Comparison of ENCODE assay signal across 8 cellular contexts in genomic region chr19:55385236-55385748, GRCh38. TPM values are rescaled to one million over a fixed set of nuclear protein-coding genes. Genes with fewer than 3 reads are reported as not detected.
DNase-seq lines count a peak whose midpoint lies in the region; ATAC-seq and TF ChIP-seq lines count a peak whose summit lies in the region.

No MANE protein-coding gene starts in this region.

- H3K27me3 Mint-ChIP-seq in T-cell, result no peaks in the 10 kb centered on the region
- peaks cover 7% of the 10 kb centered on the region for H3K27me3 Mint-ChIP-seq in type B pancreatic cell

- H3K4me3 Mint-ChIP-seq in T-cell, result peak overlapping the region; percentile 98 to 100 (median 98)
- peak overlapping the region; percentile 100 for H3K4me3 Mint-ChIP-seq in type B pancreatic cell

- CTCF ChIA-PET in T-cell (lab: Charles Lee), result interaction anchor here in 1 of 2 donors (2.1 kb wide), 1 partner anchor 46 kb away, joined by 9 read pairs; the partner anchor contains the start of gene KMT5C

- H3K27me3 ChIP-seq in left ventricle myocardium inferior (ENCODE audit: low read depth), result no peaks in the 10 kb centered on the region

- H3K4me3 ChIP-seq in GM12875 (ENCODE audit: low read depth, low read length) (peak overlapping the region; percentile 99), left ventricle myocardium inferior (peak overlapping the region; percentile 85)

- POLR2A ChIA-PET in T-cell (lab: Charles Lee), result interaction anchor here in 1 of 2 donors (0.6 kb wide), 1 partner anchor 46 kb away, joined by 4 read pairs; the partner anchor contains the start of gene KMT5C

- DNase-seq in NCI-H146 (lab: John Stamatoyannopoulos, UW) (peak; percentile 96), T-cell (peak; percentile 90 to 99 (median 96)), amniotic epithelial cell (ENCODE audit: low read depth) (peak; percentile 92), left ventricle myocardium inferior (peak; percentile 97), posterior vena cava (ENCODE audit: low spot score) (peak; percentile 98), type B pancreatic cell (ENCODE audit: extremely low spot score, unreplicated experiment) (peak; percentile 92)

- H3K9me3 Mint-ChIP-seq in T-cell, result no peaks in the 10 kb centered on the region
- H3K9me3 Mint-ChIP-seq in type B pancreatic cell, result peaks cover 6% of the 10 kb centered on the region

- H3K36me3 Mint-ChIP-seq in T-cell, result peaks cover 35% of the 10 kb centered on the region
- peaks cover 16% of the 10 kb centered on the region for H3K36me3 Mint-ChIP-seq in type B pancreatic cell

- H3K4me1 ChIP-seq in left ventricle myocardium inferior, result peaks cover 59% of the 10 kb centered on the region

- intact Hi-C loops in left ventricle myocardium inferior (cut with micrococcal nuclease), result no loop called here
- intact Hi-C loops in posterior vena cava (cut with DNase I), result no loop called here

- H3K36me3 ChIP-seq in left ventricle myocardium inferior, result peaks cover 34% of the 10 kb centered on the region

- ATAC-seq in HG02870 (IDR thresholded peaks at IDR 0.05; ENCODE audit: unreplicated experiment), result peak; percentile 51
- peak; percentile 79 to 86 (median 82) for ATAC-seq in T-cell (replicated peaks in 1 of 4)

- H3K9me3 ChIP-seq in left ventricle myocardium inferior (replicated peaks), result no peaks in the 10 kb centered on the region

- H3K27ac Mint-ChIP-seq in T-cell, result peak overlapping the region; percentile 98 to 99
- peak overlapping the region; percentile 99 for H3K27ac Mint-ChIP-seq in type B pancreatic cell

- H3K4me1 Mint-ChIP-seq in T-cell, result peaks cover 68 to 75% (median 72%) of the 10 kb centered on the region in 3 donors
- H3K4me1 Mint-ChIP-seq in type B pancreatic cell (ENCODE audit: unreplicated experiment), result peaks cover 24% of the 10 kb centered on the region

- peak overlapping the region; percentile 95 for H3K27ac ChIP-seq in left ventricle myocardium inferior (replicated peaks)

- TF ChIP-seq CTCF in GM12875 (IDR thresholded peaks at IDR 0.05; ENCODE audit: borderline replicate concordance, insufficient read depth, low read depth, low read length), result no peak
- TF ChIP-seq CTCF in left ventricle myocardium inferior (IDR thresholded peaks at IDR 0.05; ENCODE audit: borderline replicate concordance), result no peak
- TF ChIP-seq CTCF in type B pancreatic cell (conservative IDR thresholded peaks at IDR 0.05), result no peak

RNA-seq across cellular contexts. Expression of gene RPL28, which starts 0.4 kb away (rescaled TPM):
- total RNA-seq in T-cell, result 1,000 to 10,000 TPM; 3,465 to 4,436 (median 4,286) TPM
- 559 TPM for total RNA-seq in left ventricle myocardium inferior
- total RNA-seq in posterior vena cava, result 1,000 to 10,000 TPM in 1 of 2 donors, 100 to 1,000 TPM in 1; 882 to 1,056 TPM
- total RNA-seq in type B pancreatic cell (ENCODE audit: low replicate concordance), result 1,799 and 2,072 TPM in 2 replicates

RNA-seq across cellular contexts. Expression of gene TMEM238, which starts 1.2 kb away (rescaled TPM):
- total RNA-seq in T-cell (10 to 100 TPM; 10.8 to 23.2 (median 20.0) TPM), left ventricle myocardium inferior (0.69 TPM), posterior vena cava (under 1 TPM; 0.69 to 0.90 TPM), type B pancreatic cell (ENCODE audit: low replicate concordance) (8.1 and 14.0 TPM in 2 replicates)

RNA-seq across cellular contexts. Expression of gene TMEM190, which starts 8.7 kb away (rescaled TPM):
- total RNA-seq in T-cell (not detected), left ventricle myocardium inferior (not detected), posterior vena cava (not detected), type B pancreatic cell (ENCODE audit: low replicate concordance) (2.6 and 2.8 TPM in 2 replicates)

RNA-seq across cellular contexts. Expression of gene IL11, which starts 15.0 kb away (rescaled TPM):
- total RNA-seq in T-cell (under 1 TPM in 2 of 5 donors, not detected in 3; 0.53 to 0.96 TPM), left ventricle myocardium inferior (not detected), posterior vena cava (not detected), type B pancreatic cell (ENCODE audit: low replicate concordance) (0.46 and 0.48 TPM in 2 replicates)

RNA-seq across cellular contexts. Expression of gene GARIN5B, which starts 22.2 kb away (rescaled TPM):
- not detected for total RNA-seq in T-cell
- total RNA-seq in left ventricle myocardium inferior, result not detected
- total RNA-seq in posterior vena cava, result not detected
- total RNA-seq in type B pancreatic cell (ENCODE audit: low replicate concordance), result not detected in 2 replicates

Comparison
In these comparisons a context has a peak if more than half of its experiments do, and no peak if none do; other contexts are left out.
1. Peak in every context shown above with its lines: DNase-seq, ATAC-seq, H3K4me3 ChIP-seq and H3K27ac ChIP-seq.